ENCODE assay signal across 8 cellular contexts in genomic region chr17:7686221-7687071, GRCh38.
DNase-seq lines count a peak whose midpoint lies in the region; ATAC-seq, FAIRE-seq and TF ChIP-seq lines count a peak whose summit lies in the region.

No MANE protein-coding gene starts in this region.

- H3K27ac Mint-ChIP-seq in nephron progenitor cell = peak overlapping the region; percentile 100

- peaks cover 41% of the 10 kb centered on the region for H3K4me1 Mint-ChIP-seq in nephron progenitor cell

- H3K4me3 ChIP-seq in fibroblast of pulmonary artery (replicated peaks; ENCODE audit: low read depth, low read length) = peak overlapping the region; percentile 99

- no peak for FAIRE-seq in RCC 7860 (lab: Jason Lieb, UNC)

- peaks cover 28% of the 10 kb centered on the region for H3K36me3 Mint-ChIP-seq in nephron progenitor cell (ENCODE audit: low read depth)

- TF ChIP-seq CTCF in fibroblast of pulmonary artery (IDR thresholded peaks at IDR 0.05; ENCODE audit: low read length, missing control alignments) (no peak), nephron progenitor cell (IDR thresholded peaks at IDR 0.05) (no peak)

- H3K27me3 Mint-ChIP-seq in nephron progenitor cell (ENCODE audit: low read depth, poor library complexity) = peaks cover 3% of the 10 kb centered on the region

- H3K4me3 Mint-ChIP-seq in nephron progenitor cell = peak overlapping the region; percentile 96

- DNase-seq in DMS153 (lab: John Stamatoyannopoulos, UW) = peak; percentile 63
- peak; percentile 72 for DNase-seq in KG1 (lab: John Stamatoyannopoulos, UW)
- peak; percentile 63 for DNase-seq in RCC 7860 (ENCODE audit: low spot score)
- peak; percentile 52 to 58 for DNase-seq in activated T-helper 1 cell treated with anti-CD3 and anti-CD28 coated beads, Interleukin-2, amount 50 U/mL, for 16 hours (ENCODE audit: low read depth in 1 of 2, low spot score in 1 of 2)
- DNase-seq in fibroblast of pulmonary artery (ENCODE audit: low read depth) = peak; percentile 85
- DNase-seq in nephron progenitor cell = peak; percentile 77
- peak; percentile 81 for DNase-seq in stimulated activated naive CD8-positive, alpha-beta T cell treated with anti-CD3 and anti-CD28 coated beads, Interleukin-15, Interleukin-2, amounts not matched to agents 100 U/mL and 50 U/mL, for 24 hours

- ATAC-seq in GM21717 (IDR thresholded peaks at IDR 0.05; ENCODE audit: unreplicated experiment) = peak; percentile 31
- ATAC-seq in stimulated activated naive CD8-positive, alpha-beta T cell treated with anti-CD3 and anti-CD28 coated beads, Interleukin-15, Interleukin-2, amounts not matched to agents 100 U/mL and 50 U/mL, for 24 hours = peak; percentile 44

- no peaks in the 10 kb centered on the region for H3K9me3 Mint-ChIP-seq in nephron progenitor cell

Comparison
In these comparisons a context has a peak if more than half of its experiments do, and no peak if none do; other contexts are left out.
1. Peak in every context shown above with its lines: DNase-seq, ATAC-seq and H3K4me3 ChIP-seq.